ENCODE assay signal across 16 cellular contexts in genomic region chr11:1522081-1522424, GRCh38. TPM values are rescaled to one million over a fixed set of nuclear protein-coding genes. Genes with fewer than 3 reads are reported as not detected.
DNase-seq lines count a peak whose midpoint lies in the region; ATAC-seq lines count a peak whose summit lies in the region.
"Had no signal": no experiment of that assay in that cellular context is flagged by ENCODE, and none has a peak within 500 bp of the region (broad histone marks: within the 10 kb centered on the region; RNA-seq: fewer than 3 reads in every experiment).

No MANE protein-coding gene starts in this region.

- H3K27ac Mint-ChIP-seq in stimulated activated effector memory CD8-positive, alpha-beta T cell treated with anti-CD3 and anti-CD28 coated beads, Interleukin-12 subunit alpha, Interleukin-12 subunit beta, amount 100 ng/mL, for 72 hours = no peak overlapping the region
- H3K27ac Mint-ChIP-seq in activated T-helper 2 cell treated with anti-CD3 and anti-CD28 coated beads, Interferon-gamma antibody, Interleukin-2, Interleukin-4, amounts not matched to agents 10 μg/mL and 5 μg/mL and 100 μg/mL, durations not matched to agents 14 hours and 24 hours and 36 hours = no peak overlapping the region
- H3K27ac Mint-ChIP-seq: activated naive CD4-positive, alpha-beta T cell treated with anti-CD3 and anti-CD28 coated beads for 36 hours had no signal

- no peaks in the 10 kb centered on the region for H3K9me3 Mint-ChIP-seq in stimulated activated effector memory CD8-positive, alpha-beta T cell treated with anti-CD3 and anti-CD28 coated beads, Interleukin-12 subunit alpha, Interleukin-12 subunit beta, amount 100 ng/mL, for 72 hours
- no peaks in the 10 kb centered on the region for H3K9me3 Mint-ChIP-seq in activated T-helper 2 cell treated with anti-CD3 and anti-CD28 coated beads, Interferon-gamma antibody, Interleukin-2, Interleukin-4, amounts not matched to agents 10 μg/mL and 5 μg/mL and 100 μg/mL, durations not matched to agents 14 hours and 24 hours and 36 hours
- H3K9me3 Mint-ChIP-seq: activated naive CD4-positive, alpha-beta T cell treated with anti-CD3 and anti-CD28 coated beads for 36 hours; naive thymus-derived CD4-positive, alpha-beta T cell had no signal

- ATAC-seq in GM18909 (IDR thresholded peaks at IDR 0.05; ENCODE audit: poor library complexity, unreplicated experiment) (peak; percentile 39), GM21737 (IDR thresholded peaks at IDR 0.05; ENCODE audit: unreplicated experiment) (peak; percentile 10), HG03342 (IDR thresholded peaks at IDR 0.05; ENCODE audit: unreplicated experiment) (peak; percentile 24)
- ATAC-seq in stimulated activated effector memory CD8-positive, alpha-beta T cell treated with anti-CD3 and anti-CD28 coated beads, Interleukin-12 subunit alpha, Interleukin-12 subunit beta, amount 100 ng/mL, for 72 hours = no peak

- H3K36me3 Mint-ChIP-seq in stimulated activated effector memory CD8-positive, alpha-beta T cell treated with anti-CD3 and anti-CD28 coated beads, Interleukin-12 subunit alpha, Interleukin-12 subunit beta, amount 100 ng/mL, for 72 hours = no peaks in the 10 kb centered on the region
- no peaks in the 10 kb centered on the region for H3K36me3 Mint-ChIP-seq in activated T-helper 2 cell treated with anti-CD3 and anti-CD28 coated beads, Interferon-gamma antibody, Interleukin-2, Interleukin-4, amounts not matched to agents 10 μg/mL and 5 μg/mL and 100 μg/mL, durations not matched to agents 14 hours and 24 hours and 36 hours (ENCODE audit: low read depth)
- H3K36me3 Mint-ChIP-seq: naive thymus-derived CD4-positive, alpha-beta T cell had no signal

- H3K4me3 Mint-ChIP-seq in stimulated activated effector memory CD8-positive, alpha-beta T cell treated with anti-CD3 and anti-CD28 coated beads, Interleukin-12 subunit alpha, Interleukin-12 subunit beta, amount 100 ng/mL, for 72 hours = peak overlapping the region; percentile 5
- no peak overlapping the region for H3K4me3 Mint-ChIP-seq in activated T-helper 2 cell treated with anti-CD3 and anti-CD28 coated beads, Interferon-gamma antibody, Interleukin-2, Interleukin-4, amounts not matched to agents 10 μg/mL and 5 μg/mL and 100 μg/mL, durations not matched to agents 14 hours and 24 hours and 36 hours (ENCODE audit: low read depth)
- H3K4me3 Mint-ChIP-seq: activated naive CD4-positive, alpha-beta T cell treated with anti-CD3 and anti-CD28 coated beads for 36 hours; naive thymus-derived CD4-positive, alpha-beta T cell had no signal

- no peaks in the 10 kb centered on the region for H3K27me3 Mint-ChIP-seq in activated T-helper 2 cell treated with anti-CD3 and anti-CD28 coated beads, Interferon-gamma antibody, Interleukin-2, Interleukin-4, amounts not matched to agents 10 μg/mL and 5 μg/mL and 100 μg/mL, durations not matched to agents 14 hours and 24 hours and 36 hours (ENCODE audit: low read depth)
- H3K27me3 Mint-ChIP-seq: naive thymus-derived CD4-positive, alpha-beta T cell had no signal

- intact Hi-C loops in activated T-helper 2 cell treated with anti-CD3 and anti-CD28 coated beads, Interferon-gamma antibody, Interleukin-2, Interleukin-4, amounts not matched to agents 10 μg/mL and 5 μg/mL and 100 μg/mL, durations not matched to agents 14 hours and 24 hours and 36 hours (cut with micrococcal nuclease) = no loop called here

- peaks cover 62% of the 10 kb centered on the region for H3K4me1 Mint-ChIP-seq in stimulated activated effector memory CD8-positive, alpha-beta T cell treated with anti-CD3 and anti-CD28 coated beads, Interleukin-12 subunit alpha, Interleukin-12 subunit beta, amount 100 ng/mL, for 72 hours
- peaks cover 3% of the 10 kb centered on the region for H3K4me1 Mint-ChIP-seq in activated T-helper 2 cell treated with anti-CD3 and anti-CD28 coated beads, Interferon-gamma antibody, Interleukin-2, Interleukin-4, amounts not matched to agents 10 μg/mL and 5 μg/mL and 100 μg/mL, durations not matched to agents 14 hours and 24 hours and 36 hours (ENCODE audit: low read depth)

- no peak for DNase-seq in stimulated activated effector memory CD8-positive, alpha-beta T cell treated with anti-CD3 and anti-CD28 coated beads, Interleukin-12 subunit alpha, Interleukin-12 subunit beta, amount 100 ng/mL, for 72 hours (ENCODE audit: low spot score in 2 of 2)
- no peak for DNase-seq in glomerular visceral epithelial cell (ENCODE audit: extremely low spot score)
- no peak for DNase-seq in activated T-helper 2 cell treated with anti-CD3 and anti-CD28 coated beads, Interferon-gamma antibody, Interleukin-2, Interleukin-4, amounts not matched to agents 10 μg/mL and 5 μg/mL and 100 μg/mL, durations not matched to agents 14 hours and 24 hours and 36 hours (ENCODE audit: low spot score)
- no peak for DNase-seq in NCI-H2196 (lab: John Stamatoyannopoulos, UW; ENCODE audit: unreplicated experiment)
- DNase-seq: activated CD4-positive, alpha-beta T cell treated with anti-CD3 and anti-CD28 coated beads for 4 hours; activated naive CD4-positive, alpha-beta T cell treated with anti-CD3 and anti-CD28 coated beads for 36 hours; colonic mucosa; GM23248; naive thymus-derived CD4-positive, alpha-beta T cell; NCI-H1436 treated with DMSO at 0.1 percent for 48 hours; NCI-H446 treated with DMSO at 0.1 percent for 48 hours; SJCRH30 had no signal

RNA-seq across cellular contexts. Expression of gene MOB2, which starts 35.5 kb away (rescaled TPM):
- total RNA-seq in activated T-helper 2 cell treated with anti-CD3 and anti-CD28 coated beads, Interferon-gamma antibody, Interleukin-2, Interleukin-4, amounts not matched to agents 10 μg/mL and 5 μg/mL and 100 μg/mL, durations not matched to agents 14 hours and 24 hours and 36 hours = 23.1 and 23.3 TPM in 2 replicates

RNA-seq across cellular contexts. Expression of gene DUSP8, which starts 50.0 kb away (rescaled TPM):
- 1.2 and 1.8 TPM in 2 replicates for total RNA-seq in activated T-helper 2 cell treated with anti-CD3 and anti-CD28 coated beads, Interferon-gamma antibody, Interleukin-2, Interleukin-4, amounts not matched to agents 10 μg/mL and 5 μg/mL and 100 μg/mL, durations not matched to agents 14 hours and 24 hours and 36 hours
- total RNA-seq: LHCN-M2 had no signal
